22 cellular contexts compared by ENCODE assay signal in genomic region chrY:7056886-7057285, GRCh38.
A peak's percentile ranks its signal among the peaks of the same experiment; 100 is the strongest.
DNase-seq lines count a peak whose midpoint lies in the region; ATAC-seq and TF ChIP-seq lines count a peak whose summit lies in the region.
"Had no signal": no experiment of that assay in that cellular context is flagged by ENCODE, and none has a peak within 500 bp of the region (broad histone marks: within the 10 kb centered on the region; RNA-seq: fewer than 3 reads in every experiment).

No MANE protein-coding gene starts in this region.

- intact Hi-C loops in esophagus squamous epithelium (cut with DNase I), result no loop called here

- no peaks in the 10 kb centered on the region for H3K36me3 ChIP-seq in esophagus squamous epithelium
- H3K36me3 ChIP-seq: BE2C had no signal

- H3K4me3 ChIP-seq in epithelial cell of esophagus (ENCODE audit: low read length) (no peak overlapping the region), esophagus squamous epithelium (no peak overlapping the region)

- no peak for ATAC-seq in HG02623 (IDR thresholded peaks at IDR 0.05; ENCODE audit: unreplicated experiment)
- ATAC-seq: HepG2 had no signal

- H3K27ac ChIP-seq in esophagus squamous epithelium, result peak overlapping the region in 2 of 4 donors; percentile 46 to 74

- TF ChIP-seq CTCF in epithelial cell of esophagus (IDR thresholded peaks at IDR 0.05; ENCODE audit: insufficient read depth, low read depth, low read length, missing control alignments), result no peak
- no peak for TF ChIP-seq CTCF in esophagus squamous epithelium (IDR thresholded peaks at IDR 0.05)

- H3K9me3 ChIP-seq in esophagus squamous epithelium, result no peaks in the 10 kb centered on the region
- H3K9me3 ChIP-seq: BE2C had no signal

- H3K27me3 ChIP-seq in esophagus squamous epithelium, result no peaks in the 10 kb centered on the region
- H3K27me3 ChIP-seq: BE2C had no signal

- WGBS in esophagus squamous epithelium, 2 donors, result 40% methylated on average over 4 of the region's 5 CpGs; no CpG with 5 or more reads in 1 of the 2 donors

- TF ChIP-seq POLR2A in esophagus squamous epithelium (IDR thresholded peaks at IDR 0.05), result no peak

- peaks cover 0 to 45% (median 0%) of the 10 kb centered on the region in 3 donors for H3K4me1 ChIP-seq in esophagus squamous epithelium
- H3K4me1 ChIP-seq: BE2C had no signal

- peak; percentile 0 for DNase-seq in HT-29 (ENCODE audit: low spot score)
- DNase-seq in SW480 (ENCODE audit: low spot score), result peak; percentile 0
- DNase-seq in epithelial cell of esophagus (ENCODE audit: low read depth), result peak; percentile 80
- DNase-seq in renal cortical epithelial cell (ENCODE audit: low read depth), result peak; percentile 16
- DNase-seq in esophagus squamous epithelium (lab: John Stamatoyannopoulos, UW), result no peak
- no peak for DNase-seq in epidermal melanocyte (ENCODE audit: insufficient read length, low spot score)
- no peak for DNase-seq in T1000 (lab: John Stamatoyannopoulos, UW)
- DNase-seq: ACHN; BE2C; C1 segment of cervical spinal cord; CD4-positive, CD25-positive, alpha-beta regulatory T cell; CD8-positive, alpha-beta memory T cell; COR-L47; DMS 273 treated with DMSO at 0.1 percent for 48 hours; DMS53; DND-41; EL; GOT3; H7; KBM-7 had no signal

Comparison
In these comparisons a context has a peak if more than half of its experiments do, and no peak if none do; other contexts are left out.
1. DNase-seq: peak in HT-29 (single experiment), SW480 (single experiment), epithelial cell of esophagus (single experiment) and renal cortical epithelial cell (single experiment); none in esophagus squamous epithelium (single experiment), epidermal melanocyte (single experiment) and T1000 (single experiment).